8 cellular contexts compared by ENCODE assay signal in genomic region chrX:52935469-52935783, GRCh38. TPM values are rescaled to one million over a fixed set of nuclear protein-coding genes. Genes with fewer than 3 reads are reported as not detected.
A peak's percentile ranks its signal among the peaks of the same experiment; 100 is the strongest.
DNase-seq lines count a peak whose midpoint lies in the region; ATAC-seq and TF ChIP-seq lines count a peak whose summit lies in the region.
"Not testable (repeated sequence)": the region's sequence is repeated elsewhere in the genome, so short reads cannot be mapped to it uniquely, and the experiment has no call there.

No MANE protein-coding gene starts in this region.

- POLR2A ChIA-PET in activated naive CD8-positive, alpha-beta T cell treated with anti-CD3 and anti-CD28 coated beads, Interleukin-2, amount 10 ng/mL, durations not matched to agents 7 days and 5 days (lab: Charles Lee), result interaction anchor here (1.1 kb wide), 1 partner anchor 60 kb away, joined by 7 read pairs; no protein-coding TSS in a partner anchor

- not testable (repeated sequence) for DNase-seq in HFFc6; RWPE2 (ENCODE audit: low spot score); activated naive CD8-positive, alpha-beta T cell treated with anti-CD3 and anti-CD28 coated beads, Interleukin-2, amount 10 ng/mL, durations not matched to agents 7 days and 5 days; endothelial cell (ENCODE audit: low spot score); stimulated activated naive CD8-positive, alpha-beta T cell treated with anti-CD3 and anti-CD28 coated beads, Interleukin-15, amount 100 ng/mL, for 72 hours

- H3K9me3 ChIP-seq in RWPE2 (ENCODE audit: severe bottlenecking); iPS-20b (ENCODE audit: insufficient read depth, low read depth, low read length): not testable (repeated sequence)

- not testable (repeated sequence) for H3K4me1 Mint-ChIP-seq in HFFc6 (ENCODE audit: low read depth); activated naive CD8-positive, alpha-beta T cell treated with anti-CD3 and anti-CD28 coated beads, Interleukin-2, amount 10 ng/mL, durations not matched to agents 7 days and 5 days; endothelial cell (ENCODE audit: unreplicated experiment); nephron; stimulated activated naive CD8-positive, alpha-beta T cell treated with anti-CD3 and anti-CD28 coated beads, Interleukin-15, amount 100 ng/mL, for 72 hours

- not testable (repeated sequence) for H3K36me3 ChIP-seq in RWPE2 (ENCODE audit: low read depth); iPS-20b (ENCODE audit: insufficient read depth, low read depth, low read length)

- peak; percentile 8; the same call in 2 of the 3 replicates for ATAC-seq in RWPE2 (ENCODE audit: low read depth)
- peak; percentile 9 for ATAC-seq in activated naive CD8-positive, alpha-beta T cell treated with anti-CD3 and anti-CD28 coated beads, Interleukin-2, amount 10 ng/mL, durations not matched to agents 7 days and 5 days (ENCODE audit: low read depth)
- ATAC-seq in stimulated activated naive CD8-positive, alpha-beta T cell treated with anti-CD3 and anti-CD28 coated beads, Interleukin-15, amount 100 ng/mL, for 72 hours, result not testable (repeated sequence)

- H3K4me3 Mint-ChIP-seq in HFFc6 (peak overlapping the region; percentile 96), endothelial cell (ENCODE audit: unreplicated experiment) (peak overlapping the region; percentile 97), nephron (peak overlapping the region; percentile 89 to 98 (median 92))
- peak overlapping the region; percentile 87 for H3K4me3 Mint-ChIP-seq in activated naive CD8-positive, alpha-beta T cell treated with anti-CD3 and anti-CD28 coated beads, Interleukin-2, amount 10 ng/mL, durations not matched to agents 7 days and 5 days
- H3K4me3 Mint-ChIP-seq in stimulated activated naive CD8-positive, alpha-beta T cell treated with anti-CD3 and anti-CD28 coated beads, Interleukin-15, amount 100 ng/mL, for 72 hours, result peak overlapping the region; percentile 94

- not testable (repeated sequence) for H3K36me3 Mint-ChIP-seq in HFFc6 (ENCODE audit: low read depth); activated naive CD8-positive, alpha-beta T cell treated with anti-CD3 and anti-CD28 coated beads, Interleukin-2, amount 10 ng/mL, durations not matched to agents 7 days and 5 days; endothelial cell (ENCODE audit: low read depth, unreplicated experiment); nephron (ENCODE audit: low read depth)

- not testable (repeated sequence) for TF ChIP-seq CTCF in C4-2B (conservative IDR thresholded peaks at IDR 0.05); HFFc6 (IDR thresholded peaks at IDR 0.05); RWPE2 (IDR thresholded peaks at IDR 0.05; ENCODE audit: poor library complexity, severe bottlenecking); endothelial cell (IDR thresholded peaks at IDR 0.05; ENCODE audit: unreplicated experiment); nephron (IDR thresholded peaks at IDR 0.05; ENCODE audit: unreplicated experiment in 3 of 3)

- H3K9me3 Mint-ChIP-seq in HFFc6; activated naive CD8-positive, alpha-beta T cell treated with anti-CD3 and anti-CD28 coated beads, Interleukin-2, amount 10 ng/mL, durations not matched to agents 7 days and 5 days; endothelial cell (ENCODE audit: unreplicated experiment); nephron; stimulated activated naive CD8-positive, alpha-beta T cell treated with anti-CD3 and anti-CD28 coated beads, Interleukin-15, amount 100 ng/mL, for 72 hours: not testable (repeated sequence)

- peak overlapping the region; percentile 87 for H3K9ac ChIP-seq in iPS-20b (ENCODE audit: low read depth, low read length)

- not testable (repeated sequence) for H3K4me1 ChIP-seq in RWPE2 (ENCODE audit: insufficient read depth, poor library complexity, severe bottlenecking); iPS-20b (ENCODE audit: insufficient read depth, low read length)

- not testable (repeated sequence) for H3K27me3 ChIP-seq in RWPE2 (ENCODE audit: insufficient read depth, poor library complexity, severe bottlenecking); iPS-20b (ENCODE audit: insufficient read depth, low read length)

- peak overlapping the region; percentile 97 for H3K27ac ChIP-seq in C4-2B
- peak overlapping the region; percentile 70 for H3K27ac ChIP-seq in RWPE2 (ENCODE audit: poor library complexity, severe bottlenecking)
- peak overlapping the region; percentile 93 for H3K27ac ChIP-seq in iPS-20b (ENCODE audit: low read length)

- H3K27ac Mint-ChIP-seq in HFFc6, result peak overlapping the region; percentile 100
- H3K27ac Mint-ChIP-seq in activated naive CD8-positive, alpha-beta T cell treated with anti-CD3 and anti-CD28 coated beads, Interleukin-2, amount 10 ng/mL, durations not matched to agents 7 days and 5 days, result peak overlapping the region; percentile 95
- peak overlapping the region; percentile 100 for H3K27ac Mint-ChIP-seq in endothelial cell (ENCODE audit: unreplicated experiment)
- peak overlapping the region; percentile 100 for H3K27ac Mint-ChIP-seq in nephron
- peak overlapping the region; percentile 98 to 99 for H3K27ac Mint-ChIP-seq in stimulated activated naive CD8-positive, alpha-beta T cell treated with anti-CD3 and anti-CD28 coated beads, Interleukin-15, amount 100 ng/mL, for 72 hours

- H3K4me3 ChIP-seq in RWPE2 (ENCODE audit: severe bottlenecking) (peak overlapping the region; percentile 57), iPS-20b (ENCODE audit: low read length) (peak overlapping the region; percentile 90)

- H3K27me3 Mint-ChIP-seq in HFFc6 (ENCODE audit: insufficient read depth); activated naive CD8-positive, alpha-beta T cell treated with anti-CD3 and anti-CD28 coated beads, Interleukin-2, amount 10 ng/mL, durations not matched to agents 7 days and 5 days; endothelial cell (ENCODE audit: unreplicated experiment); nephron (ENCODE audit: low read depth); stimulated activated naive CD8-positive, alpha-beta T cell treated with anti-CD3 and anti-CD28 coated beads, Interleukin-15, amount 100 ng/mL, for 72 hours: not testable (repeated sequence)

RNA-seq across cellular contexts. Expression of gene FAM156A, which starts 22.9 kb away (rescaled TPM):
- 10 to 100 TPM; 13.0 to 19.1 (median 16.6) TPM for total RNA-seq in HFFc6 (2021; fragmentation: NEBNext Ultra II Directional; extraction: Animal tissue kit (Norgen Biotek cat#: 25700))
- total RNA-seq in activated naive CD8-positive, alpha-beta T cell treated with anti-CD3 and anti-CD28 coated beads, Interleukin-2, amount 10 ng/mL, durations not matched to agents 7 days and 5 days, result 10 to 100 TPM; 19.3 to 23.3 TPM
- 18.7 TPM for total RNA-seq in endothelial cell (ENCODE audit: unreplicated experiment)

RNA-seq across cellular contexts. Expression of gene FAM156B, which starts 38.3 kb away (rescaled TPM):
- total RNA-seq in HFFc6 (2021; fragmentation: NEBNext Ultra II Directional; extraction: Animal tissue kit (Norgen Biotek cat#: 25700)), result 10 to 100 TPM in 5 of 6 experiments, 1 to 10 TPM in 1; 9.7 to 15.4 (median 14.1) TPM
- 10 to 100 TPM; 15.6 to 16.6 TPM for total RNA-seq in activated naive CD8-positive, alpha-beta T cell treated with anti-CD3 and anti-CD28 coated beads, Interleukin-2, amount 10 ng/mL, durations not matched to agents 7 days and 5 days
- total RNA-seq in endothelial cell (ENCODE audit: unreplicated experiment), result 9.5 TPM
